In the genomic region with DNA sequence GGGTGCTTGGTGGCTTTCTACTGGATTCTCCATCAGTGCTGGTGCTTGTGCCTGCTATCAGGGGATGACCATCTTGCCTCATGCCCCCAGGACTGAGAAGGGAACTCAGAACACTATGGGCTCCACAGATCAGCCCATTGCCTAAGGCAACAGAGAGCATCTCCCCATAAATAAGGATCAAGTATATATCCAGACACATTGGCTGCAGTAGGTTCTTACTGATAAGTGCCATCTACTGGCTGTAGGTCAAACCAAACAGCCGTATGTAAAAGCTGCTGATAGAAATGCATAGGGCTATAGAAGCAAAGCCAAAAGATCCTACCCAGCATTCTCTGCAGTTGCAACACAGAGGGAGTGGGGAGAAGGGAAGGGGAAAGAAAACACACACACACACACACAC, we compare ENCODE assay signal across 9 cellular contexts.
A peak's percentile ranks its signal among the peaks of the same experiment; 100 is the strongest.
DNase-seq lines count a peak whose midpoint lies in the region; ATAC-seq, FAIRE-seq and TF ChIP-seq lines count a peak whose summit lies in the region.
"Had no signal": no experiment of that assay in that cellular context is flagged by ENCODE, and none has a peak within 500 bp of the region (broad histone marks: within the 10 kb centered on the region; RNA-seq: fewer than 3 reads in every experiment).

No MANE protein-coding gene starts in this region.

- no peaks in the 10 kb centered on the region for H3K36me3 ChIP-seq in PC-3 (ENCODE audit: low read depth, low read length)

- no peaks in the 10 kb centered on the region for H3K27me3 ChIP-seq in PC-3 (ENCODE audit: low read length)

- no peaks in the 10 kb centered on the region for H3F3A ChIP-seq in PC-3 (ENCODE audit: low read length, unreplicated experiment)

- no peaks in the 10 kb centered on the region for H3K9me2 ChIP-seq in PC-3 (replicated peaks; ENCODE audit: low read length)

- ATAC-seq in GM18502 (IDR thresholded peaks at IDR 0.05; ENCODE audit: poor library complexity, unreplicated experiment) (peak; percentile 79), PC-3 (peak; percentile 60), left lobe of liver (peak; percentile 71), HG03196 (IDR thresholded peaks at IDR 0.05; ENCODE audit: unreplicated experiment) (no peak)

- H2AFZ ChIP-seq in PC-3 (ENCODE audit: low read length), result no peak overlapping the region

- peak; percentile 20 for TF ChIP-seq CTCF in HFF-Myc (IDR thresholded peaks at IDR 0.05; ENCODE audit: low read depth, low read length, missing control alignments)
- TF ChIP-seq CTCF in PC-3 (conservative IDR thresholded peaks at IDR 0.05; ENCODE audit: low read depth, low read length), result peak; percentile 47
- TF ChIP-seq CTCF in D721Med (IDR thresholded peaks at IDR 0.05; ENCODE audit: insufficient read depth, missing control alignments), result no peak

- BruUV-seq in PC-3 (replicated peaks; lab: Mats Ljungman, UMichigan), result no TSS peak

- intact Hi-C loops in PC-3 (cut with micrococcal nuclease), result loop anchor here (10.0 kb wide), 1 partner anchor 295 kb away; no protein-coding TSS in a partner anchor

- H3K9ac ChIP-seq in PC-3 (ENCODE audit: low read length), result no peak overlapping the region

- CTCF ChIA-PET in PC-3 (lab: Charles Lee), result no interaction called here

- H3K27ac ChIP-seq in PC-3 (ENCODE audit: low read length), result no peak overlapping the region

- 0 out of 2 replicates have a peak, but pooled peaks cover 5% of the 10 kb centered on the region for H3K4me1 ChIP-seq in PC-3 (ENCODE audit: insufficient read depth, low read length)

- no peak for FAIRE-seq in D721Med (lab: Jason Lieb, UNC)

- H3K4me3 ChIP-seq in HFF-Myc (replicated peaks; ENCODE audit: low read depth, low read length) (no peak overlapping the region), PC-3 (ENCODE audit: low read length) (no peak overlapping the region)

- no peak overlapping the region for H3K4me2 ChIP-seq in PC-3 (ENCODE audit: low read length)

- no peaks in the 10 kb centered on the region for H3K9me3 ChIP-seq in PC-3 (ENCODE audit: low read length)

- POLR2A ChIA-PET in PC-3 (lab: Charles Lee; ENCODE audit: unreplicated experiment), result no interaction called here

- no peak for DNase-seq in HFF-Myc (ENCODE audit: extremely low read depth, low read depth)
- peak; percentile 27 for DNase-seq in PC-3
- no peak for DNase-seq in left lobe of liver (ENCODE audit: low spot score)
- no peak for DNase-seq in D721Med (ENCODE audit: insufficient read length, low spot score)
- no peak for DNase-seq in T-helper 1 cell
- DNase-seq in stimulated activated CD4-positive, alpha-beta T cell treated with anti-CD3 and anti-CD28 coated beads, Interleukin-2, amount 100 ng/mL, for 24 hours, result no peak
- DNase-seq: GOT3 had no signal

- H4K20me1 ChIP-seq in PC-3 (ENCODE audit: low read length), result no peaks in the 10 kb centered on the region

- no peaks in the 10 kb centered on the region for H3K79me2 ChIP-seq in PC-3 (ENCODE audit: low read length)
